ENCODE assay signal across 8 cellular contexts in genomic region chr11:46333129-46333947, GRCh38. TPM values are rescaled to one million over a fixed set of nuclear protein-coding genes. Genes with fewer than 3 reads are reported as not detected.
DNase-seq lines count a peak whose midpoint lies in the region; ATAC-seq lines count a peak whose summit lies in the region.

No MANE protein-coding gene starts in this region.

- peak; percentile 53 for ATAC-seq in Right ventricle myocardium superior (ENCODE audit: poor library complexity)
- no peak for ATAC-seq in GM19324 (IDR thresholded peaks at IDR 0.05; ENCODE audit: low FRiP score, unreplicated experiment)
- no peak for ATAC-seq in GM21529 (IDR thresholded peaks at IDR 0.05; ENCODE audit: unreplicated experiment)
- ATAC-seq in GM18867 (IDR thresholded peaks at IDR 0.05; ENCODE audit: unreplicated experiment): no peak

- peaks cover 78% of the 10 kb centered on the region for H3K4me1 Mint-ChIP-seq in activated naive CD4-positive, alpha-beta T cell treated with anti-CD3 and anti-CD28 coated beads, Interleukin-2, amount 10 ng/mL, durations not matched to agents 7 days and 5 days

- H3K9me3 ChIP-seq in iPS-20b (ENCODE audit: insufficient read depth, low read depth, low read length): no peaks in the 10 kb centered on the region
- no peaks in the 10 kb centered on the region for H3K9me3 ChIP-seq in thymus (ENCODE audit: control insufficient read depth)

- no peaks in the 10 kb centered on the region for H3K9me3 Mint-ChIP-seq in activated naive CD4-positive, alpha-beta T cell treated with anti-CD3 and anti-CD28 coated beads, Interleukin-2, amount 10 ng/mL, durations not matched to agents 7 days and 5 days

- H3K27ac ChIP-seq in iPS-20b (ENCODE audit: low read length) (no peak overlapping the region), thymus (ENCODE audit: low read depth) (no peak overlapping the region)

- H3K27ac Mint-ChIP-seq in activated naive CD4-positive, alpha-beta T cell treated with anti-CD3 and anti-CD28 coated beads, Interleukin-2, amount 10 ng/mL, durations not matched to agents 7 days and 5 days: peak overlapping the region; percentile 24

- no peaks in the 10 kb centered on the region for H3K36me3 ChIP-seq in iPS-20b (ENCODE audit: insufficient read depth, low read depth, low read length)
- H3K36me3 ChIP-seq in thymus (ENCODE audit: control insufficient read depth, insufficient read depth): no peaks in the 10 kb centered on the region

- H3K4me1 ChIP-seq in iPS-20b (ENCODE audit: insufficient read depth, low read length) (peaks cover 39% of the 10 kb centered on the region), thymus (ENCODE audit: control insufficient read depth, insufficient read depth, low read length) (peaks cover 28% of the 10 kb centered on the region)

- CTCF ChIA-PET in activated naive CD4-positive, alpha-beta T cell treated with anti-CD3 and anti-CD28 coated beads, Interleukin-2, amount 10 ng/mL, durations not matched to agents 7 days and 5 days (lab: Charles Lee): interaction anchor here (1.5 to 2.1 kb wide), 2 partner anchors 12 to 17 kb away, joined by 5 to 6 read pairs; no protein-coding TSS in a partner anchor

- no peak overlapping the region for H3K9ac ChIP-seq in iPS-20b (ENCODE audit: low read depth, low read length)

- peaks cover 81% of the 10 kb centered on the region for H3K27me3 Mint-ChIP-seq in activated naive CD4-positive, alpha-beta T cell treated with anti-CD3 and anti-CD28 coated beads, Interleukin-2, amount 10 ng/mL, durations not matched to agents 7 days and 5 days

- peak overlapping the region; percentile 75 for H3K4me3 Mint-ChIP-seq in activated naive CD4-positive, alpha-beta T cell treated with anti-CD3 and anti-CD28 coated beads, Interleukin-2, amount 10 ng/mL, durations not matched to agents 7 days and 5 days

- intact Hi-C loops in Right ventricle myocardium superior (cut with DNase I) (no loop called here), cardiac septum (cut with DNase I) (no loop called here)

- no peak for DNase-seq in Right ventricle myocardium superior
- DNase-seq in cardiac septum (ENCODE audit: low spot score): no peak
- DNase-seq in activated naive CD4-positive, alpha-beta T cell treated with anti-CD3 and anti-CD28 coated beads, Interleukin-2, amount 10 ng/mL, durations not matched to agents 7 days and 5 days: peak; percentile 52

- peaks cover 5% of the 10 kb centered on the region for H3K36me3 Mint-ChIP-seq in activated naive CD4-positive, alpha-beta T cell treated with anti-CD3 and anti-CD28 coated beads, Interleukin-2, amount 10 ng/mL, durations not matched to agents 7 days and 5 days

- peaks cover 59% of the 10 kb centered on the region for H3K27me3 ChIP-seq in iPS-20b (ENCODE audit: insufficient read depth, low read length)
- no peaks in the 10 kb centered on the region for H3K27me3 ChIP-seq in thymus (ENCODE audit: control insufficient read depth, insufficient read depth)

- 2% methylated on average over 64 of the region's 64 CpGs for WGBS in thymus

- H3K4me3 ChIP-seq in iPS-20b (ENCODE audit: low read length) (peak overlapping the region; percentile 67), thymus (ENCODE audit: low read length) (peak overlapping the region; percentile 44)

RNA-seq across cellular contexts. Expression of gene DGKZ, which starts 13.9 kb away (rescaled TPM):
- total RNA-seq in Right ventricle myocardium superior: 65.8 TPM
- 66.8 TPM for total RNA-seq in cardiac septum
- 139 TPM for polyA plus RNA-seq in thymus

RNA-seq across cellular contexts. Expression of gene MDK, which starts 48.1 kb away (rescaled TPM):
- 4.7 TPM for total RNA-seq in Right ventricle myocardium superior
- 6.2 TPM for total RNA-seq in cardiac septum
- polyA plus RNA-seq in thymus: 150 TPM

RNA-seq across cellular contexts. Expression of gene CREB3L1, which starts 55.9 kb away (rescaled TPM):
- total RNA-seq in Right ventricle myocardium superior (69.2 TPM), cardiac septum (8.6 TPM)
- polyA plus RNA-seq in thymus: 2.2 TPM

RNA-seq across cellular contexts. Expression of gene CHRM4, which starts 58.2 kb away (rescaled TPM):
- not detected for total RNA-seq in Right ventricle myocardium superior
- 0.27 TPM for total RNA-seq in cardiac septum
- 0.23 TPM for polyA plus RNA-seq in thymus
